In the genomic region with DNA sequence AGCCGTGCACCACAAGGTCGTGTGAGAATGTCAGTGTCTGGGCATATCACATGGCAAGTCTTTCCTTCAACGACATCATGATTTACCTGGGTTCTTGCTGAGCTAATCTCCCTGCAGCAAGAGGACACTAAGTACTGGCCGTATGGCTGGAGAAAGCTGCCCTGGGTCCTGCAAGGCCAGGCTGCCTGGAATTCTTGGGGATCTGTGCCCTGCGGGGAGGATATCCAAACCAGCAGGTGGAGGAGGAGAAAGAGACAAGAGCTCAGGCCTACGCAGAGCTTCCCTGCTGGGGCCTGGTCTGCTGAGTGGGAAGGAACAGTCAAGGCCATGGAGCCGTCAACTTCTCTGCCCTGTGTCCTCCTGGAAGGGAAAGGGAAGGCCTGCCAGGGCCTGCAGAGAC, we compare ENCODE assay signal across 29 cellular contexts.
"Had no signal": no experiment of that assay in that cellular context is flagged by ENCODE, and none has a peak within 500 bp of the region (broad histone marks: within the 10 kb centered on the region; RNA-seq: fewer than 3 reads in every experiment).

No MANE protein-coding gene starts in this region.

- H3K27ac Mint-ChIP-seq: immature natural killer cell; mesothelial cell of epicardium; naive B cell; natural killer cell; nephron progenitor cell; stimulated activated effector memory CD8-positive, alpha-beta T cell treated with anti-CD3 and anti-CD28 coated beads, Interleukin-12 subunit alpha, Interleukin-12 subunit beta, amount 100 ng/mL, for 72 hours; stimulated activated naive CD8-positive, alpha-beta T cell treated with anti-CD3 and anti-CD28 coated beads, Interleukin-15, Interleukin-2, amounts not matched to agents 100 ng/mL and 50 ng/mL, for 24 hours had no signal

- H3K27me3 Mint-ChIP-seq: naive B cell had no signal

- H3K9ac ChIP-seq: neural progenitor cell had no signal

- H2AFZ ChIP-seq: neural progenitor cell had no signal

- H3K36me3 ChIP-seq: left ventricle myocardium inferior, neural progenitor cell, pancreas, prostate gland, suprapubic skin, thoracic aorta, tibial artery, upper lobe of right lung had no signal

- H3K4me1 Mint-ChIP-seq: immature natural killer cell; naive B cell; natural killer cell; stimulated activated effector memory CD8-positive, alpha-beta T cell treated with anti-CD3 and anti-CD28 coated beads, Interleukin-12 subunit alpha, Interleukin-12 subunit beta, amount 100 ng/mL, for 72 hours had no signal

- ATAC-seq: left colon; natural killer cell; pancreas; right cardiac atrium; sciatic nerve; stimulated activated effector memory CD8-positive, alpha-beta T cell treated with anti-CD3 and anti-CD28 coated beads, Interleukin-12 subunit alpha, Interleukin-12 subunit beta, amount 100 ng/mL, for 72 hours; upper lobe of right lung had no signal

- H3K9me3 ChIP-seq: left ventricle myocardium inferior, pancreas, prostate gland, suprapubic skin, thoracic aorta, tibial artery, upper lobe of right lung had no signal

- H3K27ac ChIP-seq: left ventricle myocardium inferior, neural progenitor cell, pancreas, prostate gland, skin epidermis, suprapubic skin, thoracic aorta, tibial artery, upper lobe of right lung had no signal

- DNase-seq: hypothalamus; immature natural killer cell; kidney; left colon; left ventricle myocardium inferior; mesendoderm; naive B cell; natural killer cell; nephron progenitor cell; pancreas; posterior cingulate gyrus; retina; right cardiac atrium; stimulated activated CD4-positive, alpha-beta T cell treated with anti-CD3 and anti-CD28 coated beads, Interleukin-4, amount 100 ng/mL, for 24 hours; stimulated activated naive CD4-positive, alpha-beta T cell; tibial artery; trophoblast cell; upper lobe of right lung had no signal

- FAIRE-seq: islet of Langerhans, kidney, pancreas had no signal

- H3K4me3 ChIP-seq: left ventricle myocardium inferior, lung, neural progenitor cell, pancreas, prostate gland, skin epidermis, suprapubic skin, thoracic aorta, tibial artery, upper lobe of right lung had no signal

- H3K4me2 ChIP-seq: neural progenitor cell had no signal

- H3K27me3 ChIP-seq: neural progenitor cell, pancreas, suprapubic skin, tibial artery, upper lobe of right lung had no signal

- H3K36me3 Mint-ChIP-seq: immature natural killer cell; mesothelial cell of epicardium; naive B cell; natural killer cell; neural progenitor cell; stimulated activated effector memory CD8-positive, alpha-beta T cell treated with anti-CD3 and anti-CD28 coated beads, Interleukin-12 subunit alpha, Interleukin-12 subunit beta, amount 100 ng/mL, for 72 hours had no signal

- H3K4me1 ChIP-seq: neural progenitor cell, pancreas, prostate gland, suprapubic skin, tibial artery, upper lobe of right lung had no signal

- H3K4me3 Mint-ChIP-seq: immature natural killer cell; mesothelial cell of epicardium; natural killer cell; neural progenitor cell; stimulated activated effector memory CD8-positive, alpha-beta T cell treated with anti-CD3 and anti-CD28 coated beads, Interleukin-12 subunit alpha, Interleukin-12 subunit beta, amount 100 ng/mL, for 72 hours; stimulated activated naive CD8-positive, alpha-beta T cell treated with anti-CD3 and anti-CD28 coated beads, Interleukin-15, Interleukin-2, amounts not matched to agents 100 ng/mL and 50 ng/mL, for 24 hours had no signal

- H3K9me3 Mint-ChIP-seq: mesothelial cell of epicardium; natural killer cell; nephron progenitor cell; neural progenitor cell; stimulated activated naive CD8-positive, alpha-beta T cell treated with anti-CD3 and anti-CD28 coated beads, Interleukin-15, Interleukin-2, amounts not matched to agents 100 ng/mL and 50 ng/mL, for 24 hours had no signal
